1 cellular context compared by ENCODE assay signal in genomic region chr7:134432296-134433152, GRCh38.
TF ChIP-seq lines count a peak whose summit lies in the region.

No MANE protein-coding gene starts in this region.

TF ChIP-seq in K562, 482 proteins besides CTCF, POLR2A, EP300 and RAD21 (continued from another document and continues in another):
- TF ChIP-seq, protein P1, sequence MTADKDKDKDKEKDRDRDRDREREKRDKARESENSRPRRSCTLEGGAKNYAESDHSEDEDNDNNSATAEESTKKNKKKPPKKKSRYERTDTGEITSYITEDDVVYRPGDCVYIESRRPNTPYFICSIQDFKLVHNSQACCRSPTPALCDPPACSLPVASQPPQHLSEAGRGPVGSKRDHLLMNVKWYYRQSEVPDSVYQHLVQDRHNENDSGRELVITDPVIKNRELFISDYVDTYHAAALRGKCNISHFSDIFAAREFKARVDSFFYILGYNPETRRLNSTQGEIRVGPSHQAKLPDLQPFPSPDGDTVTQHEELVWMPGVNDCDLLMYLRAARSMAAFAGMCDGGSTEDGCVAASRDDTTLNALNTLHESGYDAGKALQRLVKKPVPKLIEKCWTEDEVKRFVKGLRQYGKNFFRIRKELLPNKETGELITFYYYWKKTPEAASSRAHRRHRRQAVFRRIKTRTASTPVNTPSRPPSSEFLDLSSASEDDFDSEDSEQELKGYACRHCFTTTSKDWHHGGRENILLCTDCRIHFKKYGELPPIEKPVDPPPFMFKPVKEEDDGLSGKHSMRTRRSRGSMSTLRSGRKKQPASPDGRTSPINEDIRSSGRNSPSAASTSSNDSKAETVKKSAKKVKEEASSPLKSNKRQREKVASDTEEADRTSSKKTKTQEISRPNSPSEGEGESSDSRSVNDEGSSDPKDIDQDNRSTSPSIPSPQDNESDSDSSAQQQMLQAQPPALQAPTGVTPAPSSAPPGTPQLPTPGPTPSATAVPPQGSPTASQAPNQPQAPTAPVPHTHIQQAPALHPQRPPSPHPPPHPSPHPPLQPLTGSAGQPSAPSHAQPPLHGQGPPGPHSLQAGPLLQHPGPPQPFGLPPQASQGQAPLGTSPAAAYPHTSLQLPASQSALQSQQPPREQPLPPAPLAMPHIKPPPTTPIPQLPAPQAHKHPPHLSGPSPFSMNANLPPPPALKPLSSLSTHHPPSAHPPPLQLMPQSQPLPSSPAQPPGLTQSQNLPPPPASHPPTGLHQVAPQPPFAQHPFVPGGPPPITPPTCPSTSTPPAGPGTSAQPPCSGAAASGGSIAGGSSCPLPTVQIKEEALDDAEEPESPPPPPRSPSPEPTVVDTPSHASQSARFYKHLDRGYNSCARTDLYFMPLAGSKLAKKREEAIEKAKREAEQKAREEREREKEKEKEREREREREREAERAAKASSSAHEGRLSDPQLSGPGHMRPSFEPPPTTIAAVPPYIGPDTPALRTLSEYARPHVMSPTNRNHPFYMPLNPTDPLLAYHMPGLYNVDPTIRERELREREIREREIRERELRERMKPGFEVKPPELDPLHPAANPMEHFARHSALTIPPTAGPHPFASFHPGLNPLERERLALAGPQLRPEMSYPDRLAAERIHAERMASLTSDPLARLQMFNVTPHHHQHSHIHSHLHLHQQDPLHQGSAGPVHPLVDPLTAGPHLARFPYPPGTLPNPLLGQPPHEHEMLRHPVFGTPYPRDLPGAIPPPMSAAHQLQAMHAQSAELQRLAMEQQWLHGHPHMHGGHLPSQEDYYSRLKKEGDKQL (CRISPR knock-in tag; IDR thresholded peaks at IDR 0.05; ENCODE audit: borderline replicate concordance) = no peak
- TF ChIP-seq PRPF4 (IDR thresholded peaks at IDR 0.05; ENCODE audit: insufficient read depth, low read depth, low read length, poor library complexity, severe bottlenecking) (no peak), ZNF124 (CRISPR knock-in tag; IDR thresholded peaks at IDR 0.05) (no peak), ZNF280A (IDR thresholded peaks at IDR 0.05; ENCODE audit: low read depth, partially characterized antibody) (no peak), GTF2F1 (IDR thresholded peaks at IDR 0.05; ENCODE audit: low read depth, low read length) (no peak), STAT5A (IDR thresholded peaks at IDR 0.05; ENCODE audit: borderline replicate concordance, low read length) (no peak; the same call in 1 of the 2 replicates), POLR2B (IDR thresholded peaks at IDR 0.05; ENCODE audit: low read depth, partially characterized antibody) (no peak), EGR1 (conservative IDR thresholded peaks at IDR 0.05) (no peak), BHLHE40 (IDR thresholded peaks at IDR 0.05; ENCODE audit: low read length) (peak; percentile 24; the same call in 1 of the 2 replicates), MCM7 (IDR thresholded peaks at IDR 0.05) (no peak), NR2C1 (IDR thresholded peaks at IDR 0.05) (no peak), NR2C1 (tag; IDR thresholded peaks at IDR 0.05) (no peak), NCOR1 (IDR thresholded peaks at IDR 0.05) (no peak), ZKSCAN8 (CRISPR knock-in tag; IDR thresholded peaks at IDR 0.05) (no peak), RREB1 (CRISPR knock-in tag; IDR thresholded peaks at IDR 0.05) (peak; percentile 79; the same call in 1 of the 2 replicates), HEY1 (CRISPR knock-in tag; IDR thresholded peaks at IDR 0.05; ENCODE audit: borderline replicate concordance) (no peak), NFYB (IDR thresholded peaks at IDR 0.05; ENCODE audit: extremely low read depth, insufficient read length) (no peak), ATF7 (IDR thresholded peaks at IDR 0.05) (peak; percentile 82), RB1 (IDR thresholded peaks at IDR 0.05; ENCODE audit: low read depth) (peak; percentile 53; the same call in 1 of the 2 replicates), SRSF3 (IDR thresholded peaks at IDR 0.05; ENCODE audit: insufficient read depth, low read length) (no peak), ETV6 (IDR thresholded peaks at IDR 0.05; ENCODE audit: borderline replicate concordance in 1 of 2, low read depth in 2 of 2, low read length in 1 of 2) (no peak), ETV6 (CRISPR knock-in tag; IDR thresholded peaks at IDR 0.05; ENCODE audit: borderline replicate concordance) (no peak), ZNF384 (IDR thresholded peaks at IDR 0.05; ENCODE audit: low read depth, low read length) (no peak), KLF1 (tag; IDR thresholded peaks at IDR 0.05) (no peak; the same call in 1 of the 2 replicates), SAFB2 (IDR thresholded peaks at IDR 0.05; ENCODE audit: borderline replicate concordance, low read depth, low read length, severe bottlenecking) (no peak), KDM5B (IDR thresholded peaks at IDR 0.05; ENCODE audit: insufficient replicate concordance, low read depth, low read length) (no peak), CGGBP1 (CRISPR knock-in tag; IDR thresholded peaks at IDR 0.05) (no peak), FOXK2 (conservative IDR thresholded peaks at IDR 0.05 in 1 of 2, IDR thresholded peaks at IDR 0.05 in 1 of 2; ENCODE audit: low read depth in 2 of 2) (peak; percentile 80 to 91), ZSCAN32 (CRISPR knock-in tag; IDR thresholded peaks at IDR 0.05) (no peak), HNRNPK (IDR thresholded peaks at IDR 0.05; ENCODE audit: low read depth, low read length, poor library complexity, severe bottlenecking) (no peak), TCF15 (CRISPR knock-in tag; IDR thresholded peaks at IDR 0.05) (no peak), ZFP30 (CRISPR knock-in tag; IDR thresholded peaks at IDR 0.05; ENCODE audit: borderline replicate concordance) (no peak), ADNP (tag; IDR thresholded peaks at IDR 0.05) (no peak), PTTG1 (tag; IDR thresholded peaks at IDR 0.05; ENCODE audit: low read depth) (no peak), CCAR2 (IDR thresholded peaks at IDR 0.05; ENCODE audit: low read depth, low read length) (no peak), GATA2 (CRISPR knock-in tag; IDR thresholded peaks at IDR 0.05) (no peak; the same call in 1 of the 2 replicates), ZNF764 (CRISPR knock-in tag; IDR thresholded peaks at IDR 0.05; ENCODE audit: low read depth) (no peak), SMARCB1 (IDR thresholded peaks at IDR 0.05; ENCODE audit: insufficient read length, low read depth) (no peak), JUNB (CRISPR knock-in tag; conservative IDR thresholded peaks at IDR 0.05) (no peak), TAF1 (IDR thresholded peaks at IDR 0.05; ENCODE audit: control insufficient read depth, extremely low read depth, insufficient read depth, low read length, severe bottlenecking) (no peak), RFX5 (IDR thresholded peaks at IDR 0.05; ENCODE audit: low read depth, low read length) (no peak), HNRNPL (IDR thresholded peaks at IDR 0.05; ENCODE audit: low read depth, low read length) (no peak), JUND (IDR thresholded peaks at IDR 0.05; ENCODE audit: borderline replicate concordance, low read depth, low read length) (peak; percentile 20), JUND (tag; IDR thresholded peaks at IDR 0.05; ENCODE audit: borderline replicate concordance, low read depth, low read length) (0 out of 3 replicates have a peak, but pooled peaks have one; percentile 24)
- TF ChIP-seq, protein P2, sequence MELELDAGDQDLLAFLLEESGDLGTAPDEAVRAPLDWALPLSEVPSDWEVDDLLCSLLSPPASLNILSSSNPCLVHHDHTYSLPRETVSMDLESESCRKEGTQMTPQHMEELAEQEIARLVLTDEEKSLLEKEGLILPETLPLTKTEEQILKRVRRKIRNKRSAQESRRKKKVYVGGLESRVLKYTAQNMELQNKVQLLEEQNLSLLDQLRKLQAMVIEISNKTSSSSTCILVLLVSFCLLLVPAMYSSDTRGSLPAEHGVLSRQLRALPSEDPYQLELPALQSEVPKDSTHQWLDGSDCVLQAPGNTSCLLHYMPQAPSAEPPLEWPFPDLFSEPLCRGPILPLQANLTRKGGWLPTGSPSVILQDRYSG (tag; conservative IDR thresholded peaks at IDR 0.05; ENCODE audit: low read depth) = no peak
- TF ChIP-seq, protein P3, sequence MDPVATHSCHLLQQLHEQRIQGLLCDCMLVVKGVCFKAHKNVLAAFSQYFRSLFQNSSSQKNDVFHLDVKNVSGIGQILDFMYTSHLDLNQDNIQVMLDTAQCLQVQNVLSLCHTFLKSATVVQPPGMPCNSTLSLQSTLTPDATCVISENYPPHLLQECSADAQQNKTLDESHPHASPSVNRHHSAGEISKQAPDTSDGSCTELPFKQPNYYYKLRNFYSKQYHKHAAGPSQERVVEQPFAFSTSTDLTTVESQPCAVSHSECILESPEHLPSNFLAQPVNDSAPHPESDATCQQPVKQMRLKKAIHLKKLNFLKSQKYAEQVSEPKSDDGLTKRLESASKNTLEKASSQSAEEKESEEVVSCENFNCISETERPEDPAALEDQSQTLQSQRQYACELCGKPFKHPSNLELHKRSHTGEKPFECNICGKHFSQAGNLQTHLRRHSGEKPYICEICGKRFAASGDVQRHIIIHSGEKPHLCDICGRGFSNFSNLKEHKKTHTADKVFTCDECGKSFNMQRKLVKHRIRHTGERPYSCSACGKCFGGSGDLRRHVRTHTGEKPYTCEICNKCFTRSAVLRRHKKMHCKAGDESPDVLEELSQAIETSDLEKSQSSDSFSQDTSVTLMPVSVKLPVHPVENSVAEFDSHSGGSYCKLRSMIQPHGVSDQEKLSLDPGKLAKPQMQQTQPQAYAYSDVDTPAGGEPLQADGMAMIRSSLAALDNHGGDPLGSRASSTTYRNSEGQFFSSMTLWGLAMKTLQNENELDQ (CRISPR knock-in tag; IDR thresholded peaks at IDR 0.05; ENCODE audit: borderline replicate concordance) = 0 out of 2 replicates have a peak, but pooled peaks have one; percentile 30
- TF ChIP-seq, protein P4, sequence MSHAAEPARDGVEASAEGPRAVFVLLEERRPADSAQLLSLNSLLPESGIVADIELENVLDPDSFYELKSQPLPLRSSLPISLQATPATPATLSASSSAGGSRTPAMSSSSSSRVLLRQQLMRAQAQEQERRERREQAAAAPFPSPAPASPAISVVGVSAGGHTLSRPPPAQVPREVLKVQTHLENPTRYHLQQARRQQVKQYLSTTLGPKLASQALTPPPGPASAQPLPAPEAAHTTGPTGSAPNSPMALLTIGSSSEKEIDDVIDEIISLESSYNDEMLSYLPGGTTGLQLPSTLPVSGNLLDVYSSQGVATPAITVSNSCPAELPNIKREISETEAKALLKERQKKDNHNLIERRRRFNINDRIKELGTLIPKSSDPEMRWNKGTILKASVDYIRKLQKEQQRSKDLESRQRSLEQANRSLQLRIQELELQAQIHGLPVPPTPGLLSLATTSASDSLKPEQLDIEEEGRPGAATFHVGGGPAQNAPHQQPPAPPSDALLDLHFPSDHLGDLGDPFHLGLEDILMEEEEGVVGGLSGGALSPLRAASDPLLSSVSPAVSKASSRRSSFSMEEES (CRISPR knock-in tag; IDR thresholded peaks at IDR 0.05) = no peak
